22 cellular contexts compared by ENCODE assay signal in genomic region chr2:124838426-124838825, GRCh38.
"Had no signal": no experiment of that assay in that cellular context is flagged by ENCODE, and none has a peak within 500 bp of the region (broad histone marks: within the 10 kb centered on the region; RNA-seq: fewer than 3 reads in every experiment).

No MANE protein-coding gene starts in this region.

- H3K4me1 ChIP-seq: colonic mucosa, esophagus squamous epithelium, gastrocnemius medialis, heart right ventricle, left lung, lower lobe of right lung had no signal

- H3K4me3 ChIP-seq: colonic mucosa, esophagus squamous epithelium, gastrocnemius medialis, heart right ventricle, left lung, lower lobe of right lung had no signal

- H3K27me3 ChIP-seq: colonic mucosa, esophagus squamous epithelium, gastrocnemius medialis, heart right ventricle, left lung had no signal

- H3K9me3 Mint-ChIP-seq: endodermal cell had no signal

- H3K36me3 ChIP-seq: colonic mucosa, esophagus squamous epithelium, gastrocnemius medialis, heart right ventricle, left lung, lower lobe of right lung had no signal

- H3K27ac ChIP-seq: colonic mucosa, epithelial cell of prostate, esophagus squamous epithelium, gastrocnemius medialis, heart right ventricle, left lung, lower lobe of right lung had no signal

- DNase-seq: colonic mucosa; cortex of kidney; effector CD8-positive, alpha-beta T cell; effector memory CD8-positive, alpha-beta T cell; endodermal cell; erythroblast; esophagus squamous epithelium; foreskin fibroblast; foreskin melanocyte; gastrocnemius medialis; glutamatergic neuron; head of caudate nucleus; heart right ventricle; hippocampal formation; left cardiac atrium; left lung; left ventricle myocardium superior; lower lobe of right lung; midbrain had no signal

- H3K27ac Mint-ChIP-seq: dendritic cell treated with granulocyte-macrophage colony-stimulating factor and Interleukin-4, amounts not matched to agents 40 ng/mL and 50 ng/mL, for 4 days; effector memory CD8-positive, alpha-beta T cell; endodermal cell had no signal

- H3K4me1 Mint-ChIP-seq: endodermal cell had no signal

- H3K4me3 Mint-ChIP-seq: dendritic cell treated with granulocyte-macrophage colony-stimulating factor and Interleukin-4, amounts not matched to agents 40 ng/mL and 50 ng/mL, for 4 days; effector memory CD8-positive, alpha-beta T cell; endodermal cell had no signal

- H3K9me3 ChIP-seq: colonic mucosa, esophagus squamous epithelium, gastrocnemius medialis, heart right ventricle, left lung, lower lobe of right lung had no signal

- ATAC-seq: effector memory CD8-positive, alpha-beta T cell; esophagus mucosa; gastrocnemius medialis; heart right ventricle; left cardiac atrium; left lung; left ventricle myocardium superior; lower lobe of right lung had no signal

- H3K27me3 Mint-ChIP-seq: dendritic cell treated with granulocyte-macrophage colony-stimulating factor and Interleukin-4, amounts not matched to agents 40 ng/mL and 50 ng/mL, for 4 days; effector memory CD8-positive, alpha-beta T cell had no signal
